In the genomic region with DNA sequence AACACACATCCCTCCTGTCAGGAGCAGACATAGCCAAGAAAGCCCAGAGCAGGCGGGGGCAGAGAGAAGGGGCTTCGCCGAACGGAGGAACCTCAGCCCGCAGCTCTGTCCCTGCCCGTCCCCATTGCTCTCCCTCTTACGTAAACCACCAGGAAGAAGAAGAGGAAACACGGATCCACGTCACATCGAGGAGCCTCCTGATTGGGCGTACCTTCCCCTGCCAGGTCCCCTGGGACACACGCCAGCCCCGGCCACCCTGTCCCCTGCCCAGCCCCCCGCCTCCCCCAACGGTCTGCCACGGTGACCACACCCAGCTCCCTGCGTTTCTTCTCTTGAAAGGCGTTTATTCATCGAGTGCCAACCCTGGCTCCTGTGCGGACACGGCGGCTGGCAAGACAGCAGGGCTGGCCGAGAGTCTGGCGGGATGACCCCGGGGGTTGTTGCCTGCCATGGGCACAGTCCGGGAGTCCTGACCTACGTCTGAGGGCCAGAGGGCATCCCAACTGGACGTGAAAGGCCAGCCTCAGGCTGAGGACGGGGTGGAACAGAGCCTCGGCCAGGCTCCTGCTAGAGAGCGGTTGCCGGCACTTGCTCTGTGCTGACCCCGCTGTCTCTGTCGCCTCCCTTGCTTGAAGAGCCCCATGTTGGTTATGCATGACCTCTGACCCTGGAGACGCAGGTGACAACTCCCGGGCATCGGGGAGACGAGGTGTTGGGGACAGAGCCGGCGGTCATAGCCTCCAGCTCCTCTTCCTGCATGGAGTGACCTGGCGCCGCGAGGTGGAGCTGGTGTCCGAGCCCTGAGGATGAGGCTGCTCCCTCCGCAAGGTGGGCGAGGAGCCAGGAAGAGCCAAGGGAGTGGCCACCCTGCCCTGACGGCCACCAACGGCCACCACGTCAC, we compare ENCODE assay signal across 9 cellular contexts. TPM values are rescaled to one million over a fixed set of nuclear protein-coding genes. Genes with fewer than 3 reads are reported as not detected.
DNase-seq lines count a peak whose midpoint lies in the region; ATAC-seq and TF ChIP-seq lines count a peak whose summit lies in the region.
"Had no signal": no experiment of that assay in that cellular context is flagged by ENCODE, and none has a peak within 500 bp of the region (broad histone marks: within the 10 kb centered on the region; RNA-seq: fewer than 3 reads in every experiment).

No MANE protein-coding gene starts in this region.

- H3K4me3 Mint-ChIP-seq in CD4-positive, alpha-beta memory T cell, result peak overlapping the region; percentile 68 to 85 (median 82)

- no peaks in the 10 kb centered on the region for H3K36me3 ChIP-seq in CD4-positive, alpha-beta memory T cell (ENCODE audit: insufficient read depth, low read length)
- H3K36me3 ChIP-seq: adrenal gland had no signal

- H3K9me3 ChIP-seq in CD4-positive, alpha-beta memory T cell (ENCODE audit: control insufficient read depth in 1 of 2, low read length in 2 of 2), result no peaks in the 10 kb centered on the region
- H3K9me3 ChIP-seq: adrenal gland had no signal

- H3K27me3 Mint-ChIP-seq in CD4-positive, alpha-beta memory T cell, result no peaks in the 10 kb centered on the region

- H3K9me3 Mint-ChIP-seq in CD4-positive, alpha-beta memory T cell, result no peaks in the 10 kb centered on the region

- DNase-seq in CD4-positive, alpha-beta memory T cell, result peak in 1 of 5 donors; percentile 10
- peak; percentile 64 for DNase-seq in M059J (ENCODE audit: low read depth)
- peak; percentile 22 for DNase-seq in globus pallidus (ENCODE audit: low spot score)
- DNase-seq in mesenteric fat pad (ENCODE audit: low spot score), result no peak
- no peak for DNase-seq in NCI-H446 (lab: John Stamatoyannopoulos, UW)

- H3K4me1 Mint-ChIP-seq in CD4-positive, alpha-beta memory T cell, result peaks cover 0 to 4% (median under 1%) of the 10 kb centered on the region in 4 donors

- no peak overlapping the region for H3K27ac ChIP-seq in CD4-positive, alpha-beta memory T cell (ENCODE audit: low read depth, low read length)
- H3K27ac ChIP-seq: adrenal gland had no signal

- peak overlapping the region in 4 of 7 donors; percentile 42 to 94 (median 88) for H3K27ac Mint-ChIP-seq in CD4-positive, alpha-beta memory T cell

- H3K36me3 Mint-ChIP-seq in CD4-positive, alpha-beta memory T cell, result no peaks in the 10 kb centered on the region

- H3K4me3 ChIP-seq in CD4-positive, alpha-beta memory T cell (ENCODE audit: low read length in 2 of 2), result no peak overlapping the region
- H3K4me3 ChIP-seq: adrenal gland had no signal

- intact Hi-C loops in CD4-positive, alpha-beta memory T cell (cut with micrococcal nuclease), result no loop called here

- CTCF ChIA-PET in CD4-positive, alpha-beta memory T cell (lab: Charles Lee; ENCODE audit: partially characterized antibody), result no interaction called here

- POLR2A ChIA-PET in CD4-positive, alpha-beta memory T cell (lab: Charles Lee; ENCODE audit: partially characterized antibody), result no interaction called here

- no peaks in the 10 kb centered on the region for H3K27me3 ChIP-seq in CD4-positive, alpha-beta memory T cell (ENCODE audit: insufficient read depth, low read length)

- no peaks in the 10 kb centered on the region for H3K4me1 ChIP-seq in CD4-positive, alpha-beta memory T cell (ENCODE audit: insufficient read depth, low read length)
- H3K4me1 ChIP-seq: adrenal gland had no signal

- peak; percentile 73 for ATAC-seq in SK-N-SH treated with all-trans-retinoic acid at 6 μM for 48 hours
- ATAC-seq in HG02798 (IDR thresholded peaks at IDR 0.05; ENCODE audit: poor library complexity, unreplicated experiment), result no peak
- ATAC-seq in GM21526 (IDR thresholded peaks at IDR 0.05; ENCODE audit: low FRiP score, unreplicated experiment), result no peak

TF ChIP-seq in SK-N-SH treated with all-trans-retinoic acid at 6 μM for 48 hours, 23 proteins besides CTCF, POLR2A, EP300 and RAD21:
- TF ChIP-seq BACH2 (CRISPR knock-in tag; IDR thresholded peaks at IDR 0.05; ENCODE audit: borderline replicate concordance) (no peak), CSDC2 (CRISPR knock-in tag; IDR thresholded peaks at IDR 0.05) (no peak), ESRRG (CRISPR knock-in tag; IDR thresholded peaks at IDR 0.05) (no peak), ISL1 (CRISPR knock-in tag; IDR thresholded peaks at IDR 0.05) (no peak), GLIS3 (CRISPR knock-in tag; IDR thresholded peaks at IDR 0.05) (no peak), ZNF565 (CRISPR knock-in tag; conservative IDR thresholded peaks at IDR 0.05; ENCODE audit: low read depth) (no peak), PPARA (CRISPR knock-in tag; IDR thresholded peaks at IDR 0.05; ENCODE audit: borderline replicate concordance) (no peak), ZFP3 (CRISPR knock-in tag; IDR thresholded peaks at IDR 0.05) (no peak), ZNF8 (CRISPR knock-in tag; IDR thresholded peaks at IDR 0.05) (no peak), TSHZ2 (CRISPR knock-in tag; IDR thresholded peaks at IDR 0.05) (no peak), TCF4 (CRISPR knock-in tag; IDR thresholded peaks at IDR 0.05; ENCODE audit: borderline replicate concordance) (no peak), SNAI2 (CRISPR knock-in tag; IDR thresholded peaks at IDR 0.05) (no peak), ZNF70 (CRISPR knock-in tag; IDR thresholded peaks at IDR 0.05) (no peak), TOX (CRISPR knock-in tag; IDR thresholded peaks at IDR 0.05; ENCODE audit: borderline replicate concordance) (no peak)
- TF ChIP-seq, protein P1, sequence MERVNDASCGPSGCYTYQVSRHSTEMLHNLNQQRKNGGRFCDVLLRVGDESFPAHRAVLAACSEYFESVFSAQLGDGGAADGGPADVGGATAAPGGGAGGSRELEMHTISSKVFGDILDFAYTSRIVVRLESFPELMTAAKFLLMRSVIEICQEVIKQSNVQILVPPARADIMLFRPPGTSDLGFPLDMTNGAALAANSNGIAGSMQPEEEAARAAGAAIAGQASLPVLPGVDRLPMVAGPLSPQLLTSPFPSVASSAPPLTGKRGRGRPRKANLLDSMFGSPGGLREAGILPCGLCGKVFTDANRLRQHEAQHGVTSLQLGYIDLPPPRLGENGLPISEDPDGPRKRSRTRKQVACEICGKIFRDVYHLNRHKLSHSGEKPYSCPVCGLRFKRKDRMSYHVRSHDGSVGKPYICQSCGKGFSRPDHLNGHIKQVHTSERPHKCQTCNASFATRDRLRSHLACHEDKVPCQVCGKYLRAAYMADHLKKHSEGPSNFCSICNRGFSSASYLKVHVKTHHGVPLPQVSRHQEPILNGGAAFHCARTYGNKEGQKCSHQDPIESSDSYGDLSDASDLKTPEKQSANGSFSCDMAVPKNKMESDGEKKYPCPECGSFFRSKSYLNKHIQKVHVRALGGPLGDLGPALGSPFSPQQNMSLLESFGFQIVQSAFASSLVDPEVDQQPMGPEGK (CRISPR knock-in tag; IDR thresholded peaks at IDR 0.05; ENCODE audit: borderline replicate concordance), result no peak
- TF ChIP-seq, protein P2, sequence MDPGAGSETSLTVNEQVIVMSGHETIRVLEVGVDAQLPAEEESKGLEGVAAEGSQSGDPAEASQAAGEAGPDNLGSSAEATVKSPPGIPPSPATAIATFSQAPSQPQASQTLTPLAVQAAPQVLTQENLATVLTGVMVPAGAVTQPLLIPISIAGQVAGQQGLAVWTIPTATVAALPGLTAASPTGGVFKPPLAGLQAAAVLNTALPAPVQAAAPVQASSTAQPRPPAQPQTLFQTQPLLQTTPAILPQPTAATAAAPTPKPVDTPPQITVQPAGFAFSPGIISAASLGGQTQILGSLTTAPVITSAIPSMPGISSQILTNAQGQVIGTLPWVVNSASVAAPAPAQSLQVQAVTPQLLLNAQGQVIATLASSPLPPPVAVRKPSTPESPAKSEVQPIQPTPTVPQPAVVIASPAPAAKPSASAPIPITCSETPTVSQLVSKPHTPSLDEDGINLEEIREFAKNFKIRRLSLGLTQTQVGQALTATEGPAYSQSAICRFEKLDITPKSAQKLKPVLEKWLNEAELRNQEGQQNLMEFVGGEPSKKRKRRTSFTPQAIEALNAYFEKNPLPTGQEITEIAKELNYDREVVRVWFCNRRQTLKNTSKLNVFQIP (CRISPR knock-in tag; IDR thresholded peaks at IDR 0.05; ENCODE audit: borderline replicate concordance, low read depth), result no peak
- TF ChIP-seq, protein P3, sequence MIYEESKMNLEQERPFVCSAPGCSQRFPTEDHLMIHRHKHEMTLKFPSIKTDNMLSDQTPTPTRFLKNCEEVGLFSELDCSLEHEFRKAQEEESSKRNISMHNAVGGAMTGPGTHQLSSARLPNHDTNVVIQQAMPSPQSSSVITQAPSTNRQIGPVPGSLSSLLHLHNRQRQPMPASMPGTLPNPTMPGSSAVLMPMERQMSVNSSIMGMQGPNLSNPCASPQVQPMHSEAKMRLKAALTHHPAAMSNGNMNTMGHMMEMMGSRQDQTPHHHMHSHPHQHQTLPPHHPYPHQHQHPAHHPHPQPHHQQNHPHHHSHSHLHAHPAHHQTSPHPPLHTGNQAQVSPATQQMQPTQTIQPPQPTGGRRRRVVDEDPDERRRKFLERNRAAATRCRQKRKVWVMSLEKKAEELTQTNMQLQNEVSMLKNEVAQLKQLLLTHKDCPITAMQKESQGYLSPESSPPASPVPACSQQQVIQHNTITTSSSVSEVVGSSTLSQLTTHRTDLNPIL (CRISPR knock-in tag; IDR thresholded peaks at IDR 0.05; ENCODE audit: low read depth), result no peak

RNA-seq across cellular contexts. Expression of gene ACSF3, which starts 40.6 kb away (rescaled TPM):
- total RNA-seq in CD4-positive, alpha-beta memory T cell, result 10 to 100 TPM; 65.3 to 71.2 TPM
- 10 to 100 TPM; 30.4 to 34.6 TPM for polyA plus RNA-seq in CD4-positive, alpha-beta memory T cell
- total RNA-seq in M059J (2014; rRNA removed; shearing (Covaris generic)), result 5.0 and 16.2 TPM in 2 replicates
- 24.1 TPM for total RNA-seq in mesenteric fat pad

Comparison
In these comparisons a context has a peak if more than half of its experiments do, and no peak if none do; other contexts are left out.
1. DNase-seq: peak in M059J (single experiment) and globus pallidus (single experiment); none in mesenteric fat pad (single experiment) and NCI-H446 (0 of 2).